In genomic region chr4:52588771-52589591, GRCh38 we compare ENCODE assay signal across 11 cellular contexts.
DNase-seq lines count a peak whose midpoint lies in the region; ATAC-seq and TF ChIP-seq lines count a peak whose summit lies in the region.
"Had no signal": no experiment of that assay in that cellular context is flagged by ENCODE, and none has a peak within 500 bp of the region (broad histone marks: within the 10 kb centered on the region; RNA-seq: fewer than 3 reads in every experiment).

No MANE protein-coding gene starts in this region.

- peak in 1 of 5 donors; percentile 45 for DNase-seq in heart left ventricle
- DNase-seq in Right ventricle myocardium inferior (ENCODE audit: missing footprints): no peak
- peak; percentile 38 for DNase-seq in activated naive CD4-positive, alpha-beta T cell treated with anti-CD3 and anti-CD28 coated beads, Interleukin-2, amount 10 ng/mL, durations not matched to agents 7 days and 5 days
- DNase-seq in immature natural killer cell: peak; percentile 42 to 49 (median 47)
- DNase-seq in uterus: peak; percentile 20 to 56
- no peak for DNase-seq in trophoblast cell
- DNase-seq in GM13977 (ENCODE audit: low spot score): no peak
- DNase-seq: NCI-H2171 treated with DMSO at 0.1 percent for 48 hours had no signal

- H2BK120ac ChIP-seq in trophoblast cell (ENCODE audit: insufficient read depth, low read length, poor library complexity): no peak overlapping the region

- H3K36me3 ChIP-seq in heart left ventricle: peaks cover 0 to 10% (median 0%) of the 10 kb centered on the region in 9 donors
- H3K36me3 ChIP-seq in uterus: no peaks in the 10 kb centered on the region
- peaks cover 4 to 7% of the 10 kb centered on the region in 2 experiments for H3K36me3 ChIP-seq in trophoblast cell (ENCODE audit: control insufficient read depth in 1 of 2, insufficient read depth in 2 of 2, low read length in 2 of 2)
- H3K36me3 ChIP-seq: adrenal gland had no signal

- H3K79me2 ChIP-seq in trophoblast cell (ENCODE audit: control insufficient read depth, insufficient read depth, low read length, poor library complexity): no peaks in the 10 kb centered on the region

- CTCF ChIA-PET in activated naive CD4-positive, alpha-beta T cell treated with anti-CD3 and anti-CD28 coated beads, Interleukin-2, amount 10 ng/mL, durations not matched to agents 7 days and 5 days (lab: Charles Lee): interaction anchor here (0.9 to 2.4 kb wide), 2 partner anchors 29 to 395 kb away, joined by 3 to 15 read pairs; no protein-coding TSS in a partner anchor

- H3K9me3 ChIP-seq in heart left ventricle (no peaks in the 10 kb centered on the region), uterus (no peaks in the 10 kb centered on the region), trophoblast cell (ENCODE audit: insufficient read depth, low read depth, low read length) (peaks cover 2% of the 10 kb centered on the region)
- H3K9me3 ChIP-seq: adrenal gland, BLaER1 had no signal

- H2BK12ac ChIP-seq in trophoblast cell (ENCODE audit: low read length): no peak overlapping the region

- H3K36me3 Mint-ChIP-seq in activated naive CD4-positive, alpha-beta T cell treated with anti-CD3 and anti-CD28 coated beads, Interleukin-2, amount 10 ng/mL, durations not matched to agents 7 days and 5 days: no peaks in the 10 kb centered on the region
- H3K36me3 Mint-ChIP-seq in immature natural killer cell: peaks cover 0 to 10% (median 4%) of the 10 kb centered on the region in 3 donors

- H3K18ac ChIP-seq in trophoblast cell (ENCODE audit: low read length): no peak overlapping the region

- no peak overlapping the region for H3K9ac ChIP-seq in trophoblast cell (ENCODE audit: low read length)
- H3K9ac ChIP-seq: BLaER1 had no signal

- H4K12ac ChIP-seq in trophoblast cell (ENCODE audit: low read depth, low read length): no peak overlapping the region

- H3K4me1 Mint-ChIP-seq in activated naive CD4-positive, alpha-beta T cell treated with anti-CD3 and anti-CD28 coated beads, Interleukin-2, amount 10 ng/mL, durations not matched to agents 7 days and 5 days: peaks cover 20% of the 10 kb centered on the region
- peaks cover 21 to 22% of the 10 kb centered on the region in 2 donors for H3K4me1 Mint-ChIP-seq in immature natural killer cell

- in situ Hi-C loops in GM13977 (cut with MboI; ENCODE audit: low pct_unique_long_range_greater_than_20kb, low sequenced_read_pairs, unreplicated experiment): no loop called here

- no peak overlapping the region for H4K8ac ChIP-seq in trophoblast cell (ENCODE audit: low read depth, low read length)

- H3K4me3 Mint-ChIP-seq in activated naive CD4-positive, alpha-beta T cell treated with anti-CD3 and anti-CD28 coated beads, Interleukin-2, amount 10 ng/mL, durations not matched to agents 7 days and 5 days: no peak overlapping the region
- H3K4me3 Mint-ChIP-seq in immature natural killer cell: peak overlapping the region in 2 of 5 donors; percentile 7 to 14

- H3K4me1 ChIP-seq in heart left ventricle: peaks cover 0 to 47% (median 19%) of the 10 kb centered on the region in 12 donors
- H3K4me1 ChIP-seq in uterus: no peaks in the 10 kb centered on the region
- peaks cover 3 to 6% of the 10 kb centered on the region in 2 experiments for H3K4me1 ChIP-seq in trophoblast cell (ENCODE audit: control insufficient read depth in 1 of 2, insufficient read depth in 2 of 2, low read length in 2 of 2)
- H3K4me1 ChIP-seq: adrenal gland had no signal

- no peak overlapping the region for H4K91ac ChIP-seq in trophoblast cell (ENCODE audit: low read depth, low read length)

- TF ChIP-seq CTCF in heart left ventricle (IDR thresholded peaks at IDR 0.05) (no peak), uterus (IDR thresholded peaks at IDR 0.05) (no peak), GM13977 (IDR thresholded peaks at IDR 0.05; ENCODE audit: extremely low read depth, insufficient read depth, missing control alignments) (no peak)

- H3K27me3 Mint-ChIP-seq in activated naive CD4-positive, alpha-beta T cell treated with anti-CD3 and anti-CD28 coated beads, Interleukin-2, amount 10 ng/mL, durations not matched to agents 7 days and 5 days: peaks cover 6% of the 10 kb centered on the region
- peaks cover 0 to 2% (median 0%) of the 10 kb centered on the region in 3 donors for H3K27me3 Mint-ChIP-seq in immature natural killer cell (ENCODE audit: low read depth in 3 of 3)

- no peak overlapping the region for H3K23ac ChIP-seq in trophoblast cell (ENCODE audit: low read length)

- H3K27ac ChIP-seq in heart left ventricle (peak overlapping the region in 11 of 12 donors; percentile 8 to 93 (median 47)), uterus (peak overlapping the region; percentile 7 to 34), trophoblast cell (ENCODE audit: low read depth, low read length) (no peak overlapping the region)
- H3K27ac ChIP-seq: adrenal gland, BLaER1 had no signal

- H2AFZ ChIP-seq in trophoblast cell (ENCODE audit: insufficient read depth, low read length, poor library complexity): no peak overlapping the region

- H3K4me2 ChIP-seq in trophoblast cell (ENCODE audit: low read length): no peak overlapping the region
- H3K4me2 ChIP-seq: BLaER1 had no signal

- H3K9me3 Mint-ChIP-seq in activated naive CD4-positive, alpha-beta T cell treated with anti-CD3 and anti-CD28 coated beads, Interleukin-2, amount 10 ng/mL, durations not matched to agents 7 days and 5 days: no peaks in the 10 kb centered on the region
- no peaks in the 10 kb centered on the region for H3K9me3 Mint-ChIP-seq in immature natural killer cell

- H3K27ac Mint-ChIP-seq in activated naive CD4-positive, alpha-beta T cell treated with anti-CD3 and anti-CD28 coated beads, Interleukin-2, amount 10 ng/mL, durations not matched to agents 7 days and 5 days: peak overlapping the region; percentile 11
- H3K27ac Mint-ChIP-seq in immature natural killer cell: peak overlapping the region; percentile 1 to 82 (median 27)

- 49 to 56% (median 52%) methylated on average over 13 of the region's 13 CpGs for WGBS in heart left ventricle, 4 donors
- WGBS in trophoblast cell (ENCODE audit: extremely low coverage, insufficient coverage, insufficient read length): no CpG with 5 or more reads among the region's 13 CpGs

- H3K14ac ChIP-seq in trophoblast cell (ENCODE audit: low read length): no peak overlapping the region

- ATAC-seq in heart left ventricle (peak; percentile 23 to 74 (median 49)), Right ventricle myocardium inferior (no peak), HG03457 (IDR thresholded peaks at IDR 0.05; ENCODE audit: unreplicated experiment) (no peak)

- H3K79me1 ChIP-seq in trophoblast cell (ENCODE audit: low read length): no peaks in the 10 kb centered on the region

- no peaks in the 10 kb centered on the region for H3K27me3 ChIP-seq in heart left ventricle
- H3K27me3 ChIP-seq in uterus: no peaks in the 10 kb centered on the region
- H3K27me3 ChIP-seq in trophoblast cell (ENCODE audit: insufficient read depth, low read length): no peaks in the 10 kb centered on the region
- H3K27me3 ChIP-seq: adrenal gland, BLaER1 had no signal

- H3K4me3 ChIP-seq in heart left ventricle (no peak overlapping the region), uterus (no peak overlapping the region), trophoblast cell (ENCODE audit: low read depth, low read length) (no peak overlapping the region)
- H3K4me3 ChIP-seq: adrenal gland, BLaER1 had no signal

- no peak overlapping the region for H2BK5ac ChIP-seq in trophoblast cell (ENCODE audit: low read depth, low read length, poor library complexity)

- no peak overlapping the region for H3K4ac ChIP-seq in trophoblast cell (ENCODE audit: low read depth, low read length)

- intact Hi-C loops in heart left ventricle (cut with DNase I) (loop anchor here in 7 of 10 donors (2.0 to 10.0 kb wide), 7 partner anchors 37 to 393 kb away; partner anchors contain the start of gene USP46 (in 3 of the 7)), Right ventricle myocardium inferior (cut with DNase I) (loop anchor here (2.0 to 5.0 kb wide), 3 partner anchors 42 to 123 kb away; partner anchors contain the start of gene USP46), uterus (cut with DNase I; ENCODE audit: low total_unique reads) (no loop called here)

- no peak overlapping the region for H2AK5ac ChIP-seq in trophoblast cell (ENCODE audit: low read length)

- TF ChIP-seq POLR2A in heart left ventricle (IDR thresholded peaks at IDR 0.05) (no peak), uterus (IDR thresholded peaks at IDR 0.05) (no peak)

Comparison
In these comparisons a context has a peak if more than half of its experiments do, and no peak if none do; other contexts are left out.
1. ATAC-seq: peak in heart left ventricle (4 of 4); none in Right ventricle myocardium inferior (single experiment) and HG03457 (single experiment).
2. DNase-seq: peak in activated naive CD4-positive, alpha-beta T cell treated with anti-CD3 and anti-CD28 coated beads, Interleukin-2, amount 10 ng/mL, durations not matched to agents 7 days and 5 days (single experiment), immature natural killer cell (3 of 3) and uterus (2 of 2); none in Right ventricle myocardium inferior (single experiment), trophoblast cell (0 of 2) and GM13977 (single experiment).